In genomic region chr1:168121314-168122029, GRCh38 we compare ENCODE assay signal across 15 cellular contexts. TPM values are rescaled to one million over a fixed set of nuclear protein-coding genes. Genes with fewer than 3 reads are reported as not detected.
DNase-seq lines count a peak whose midpoint lies in the region; ATAC-seq, FAIRE-seq and TF ChIP-seq lines count a peak whose summit lies in the region.
"Had no signal": no experiment of that assay in that cellular context is flagged by ENCODE, and none has a peak within 500 bp of the region (broad histone marks: within the 10 kb centered on the region; RNA-seq: fewer than 3 reads in every experiment).

No MANE protein-coding gene starts in this region.

- peak overlapping the region; percentile 70 for H3K4me2 ChIP-seq in astrocyte (ENCODE audit: low read length)
- H3K4me2 ChIP-seq: GM23338 had no signal

- H3K36me3 ChIP-seq in astrocyte (ENCODE audit: insufficient read depth, low read length) (peaks cover 3% of the 10 kb centered on the region), WERI-Rb-1 (no peaks in the 10 kb centered on the region)
- H3K36me3 ChIP-seq: BE2C had no signal

- peak overlapping the region; percentile 1 for H2AFZ ChIP-seq in astrocyte (ENCODE audit: low read depth, low read length)
- H2AFZ ChIP-seq: GM23338 had no signal

- peaks cover 12% of the 10 kb centered on the region for H3K79me2 ChIP-seq in astrocyte (ENCODE audit: insufficient read depth, low read length)

- CTCF ChIA-PET in AG04450 (lab: Charles Lee) = interaction anchor here (1.7 to 2.3 kb wide), 4 partner anchors 24 to 40 kb away, joined by 6 to 14 read pairs (median 9); no protein-coding TSS in a partner anchor

- peaks cover 22% of the 10 kb centered on the region for H3K36me3 Mint-ChIP-seq in astrocyte (ENCODE audit: low read depth, unreplicated experiment)

- H3K27me3 ChIP-seq in AG04450 (ENCODE audit: control insufficient read depth, insufficient read depth, low read length) = no peaks in the 10 kb centered on the region
- H3K27me3 ChIP-seq in astrocyte (ENCODE audit: insufficient read depth, low read length) = no peaks in the 10 kb centered on the region
- no peaks in the 10 kb centered on the region for H3K27me3 ChIP-seq in WERI-Rb-1 (ENCODE audit: insufficient read depth, low read depth, severe bottlenecking)
- H3K27me3 ChIP-seq: BE2C, SJSA1 had no signal

- POLR2A ChIA-PET in AG04450 (lab: Yijun Ruan, JAX) = interaction anchor here (0.6 to 1.2 kb wide), 2 partner anchors 11 to 325 kb away, joined by 4 to 10 read pairs; no protein-coding TSS in a partner anchor

- no peaks in the 10 kb centered on the region for H3K27me3 Mint-ChIP-seq in astrocyte (ENCODE audit: low read depth, unreplicated experiment)

- FAIRE-seq in astrocyte (lab: Jason Lieb, UNC) = peak; percentile 23
- FAIRE-seq: GM12878 had no signal

- H3K9ac ChIP-seq in astrocyte (ENCODE audit: low read length) = peak overlapping the region; percentile 71

- H3K4me3 Mint-ChIP-seq in astrocyte (ENCODE audit: unreplicated experiment) = no peak overlapping the region
- H3K4me3 Mint-ChIP-seq: GM23338 had no signal

- peaks cover 12% of the 10 kb centered on the region for H3K4me1 Mint-ChIP-seq in astrocyte (ENCODE audit: low read depth, unreplicated experiment)

- H3K27ac Mint-ChIP-seq in astrocyte (ENCODE audit: unreplicated experiment) = no peak overlapping the region
- H3K27ac Mint-ChIP-seq: GM23338 had no signal

- peaks cover 15% of the 10 kb centered on the region for H3K4me1 ChIP-seq in astrocyte (ENCODE audit: insufficient read depth, low read length)
- H3K4me1 ChIP-seq: BE2C had no signal

- TF ChIP-seq CTCF in AG04450 (IDR thresholded peaks at IDR 0.05; ENCODE audit: low read depth, low read length) (no peak), astrocyte (IDR thresholded peaks at IDR 0.05; ENCODE audit: insufficient read depth, low read depth, low read length) (no peak), WERI-Rb-1 (IDR thresholded peaks at IDR 0.05; ENCODE audit: low read depth, low read length) (no peak)

- no peaks in the 10 kb centered on the region for H3K9me3 ChIP-seq in AG04450 (ENCODE audit: control insufficient read depth, insufficient read depth, low read length)
- no peaks in the 10 kb centered on the region for H3K9me3 ChIP-seq in astrocyte (ENCODE audit: insufficient read depth, low read depth, low read length)
- H3K9me3 ChIP-seq in WERI-Rb-1 (ENCODE audit: severe bottlenecking) = no peaks in the 10 kb centered on the region
- H3K9me3 ChIP-seq: BE2C had no signal

- ATAC-seq in Right ventricle myocardium superior (ENCODE audit: poor library complexity) (peak; percentile 96), GM18867 (IDR thresholded peaks at IDR 0.05; ENCODE audit: unreplicated experiment) (no peak)
- ATAC-seq: GM12878, GM23338 had no signal

- H3K4me3 ChIP-seq in AG04450 (ENCODE audit: low read depth, low read length) = no peak overlapping the region
- H3K4me3 ChIP-seq in astrocyte (ENCODE audit: insufficient read depth, low read depth, low read length) = peak overlapping the region; percentile 15
- H3K4me3 ChIP-seq in WERI-Rb-1 (ENCODE audit: low read depth, low read length) = no peak overlapping the region
- H3K4me3 ChIP-seq: GM12878, GM23338, SJSA1 had no signal

- no peaks in the 10 kb centered on the region for H4K20me1 ChIP-seq in astrocyte (ENCODE audit: insufficient read depth, low read length)

- DNase-seq in AG04450 (ENCODE audit: low read depth, low spot score) (peak; percentile 80), astrocyte (ENCODE audit: low read depth) (peak; percentile 83), Right ventricle myocardium superior (peak; percentile 90), posterior vena cava (ENCODE audit: low spot score) (peak; percentile 91), WERI-Rb-1 (no peak), GDM1 (lab: John Stamatoyannopoulos, UW) (no peak), GM19240 (ENCODE audit: insufficient read length, low spot score) (no peak)
- DNase-seq: activated CD4-positive, alpha-beta T cell treated with anti-CD3 and anti-CD28 coated beads, Interleukin-2, amount 50 U/mL, for 4 hours; BE2C; NCI-H2029 had no signal

- intact Hi-C loops in Right ventricle myocardium superior (cut with DNase I) (no loop called here), posterior vena cava (cut with DNase I) (no loop called here)

- H3K27ac ChIP-seq in AG04450 (ENCODE audit: low read depth, low read length) = peak overlapping the region; percentile 92
- H3K27ac ChIP-seq in astrocyte (ENCODE audit: low read depth, low read length) = peak overlapping the region; percentile 71
- no peak overlapping the region for H3K27ac ChIP-seq in WERI-Rb-1
- H3K27ac ChIP-seq: HL-60, SJSA1 had no signal

- peaks cover 11% of the 10 kb centered on the region for H3K9me3 Mint-ChIP-seq in astrocyte (ENCODE audit: unreplicated experiment)

RNA-seq across cellular contexts. Expression of gene GPR161, which starts 15.3 kb away (rescaled TPM):
- 14.1 and 19.4 TPM in 2 replicates for polyA plus RNA-seq in AG04450 (2011; rRNA removed)
- polyA minus RNA-seq in AG04450 (2011; rRNA and poly(A)+ RNA removed) = 40.5 and 61.6 TPM in 2 replicates
- total RNA-seq in astrocyte = 16.5 and 21.9 TPM in 2 replicates
- 3.1 TPM for total RNA-seq in Right ventricle myocardium superior
- 10 to 100 TPM; 12.9 to 17.7 TPM for total RNA-seq in posterior vena cava

RNA-seq across cellular contexts. Expression of gene TIPRL, which starts 57.3 kb away (rescaled TPM):
- 40.3 and 52.9 TPM in 2 replicates for polyA plus RNA-seq in AG04450 (2011; rRNA removed)
- polyA minus RNA-seq in AG04450 (2011; rRNA and poly(A)+ RNA removed) = 15.0 and 23.3 TPM in 2 replicates
- total RNA-seq in astrocyte (34.4 and 37.4 TPM in 2 replicates), Right ventricle myocardium superior (23.6 TPM), posterior vena cava (10 to 100 TPM; 29.2 to 32.7 TPM)

Comparison
In these comparisons a context has a peak if more than half of its experiments do, and no peak if none do; other contexts are left out.
1. DNase-seq: peak in AG04450 (single experiment), astrocyte (single experiment), Right ventricle myocardium superior (single experiment) and posterior vena cava (single experiment); none in WERI-Rb-1 (single experiment), GDM1 (single experiment) and GM19240 (single experiment).